8 cellular contexts compared by ENCODE assay signal in the genomic region with DNA sequence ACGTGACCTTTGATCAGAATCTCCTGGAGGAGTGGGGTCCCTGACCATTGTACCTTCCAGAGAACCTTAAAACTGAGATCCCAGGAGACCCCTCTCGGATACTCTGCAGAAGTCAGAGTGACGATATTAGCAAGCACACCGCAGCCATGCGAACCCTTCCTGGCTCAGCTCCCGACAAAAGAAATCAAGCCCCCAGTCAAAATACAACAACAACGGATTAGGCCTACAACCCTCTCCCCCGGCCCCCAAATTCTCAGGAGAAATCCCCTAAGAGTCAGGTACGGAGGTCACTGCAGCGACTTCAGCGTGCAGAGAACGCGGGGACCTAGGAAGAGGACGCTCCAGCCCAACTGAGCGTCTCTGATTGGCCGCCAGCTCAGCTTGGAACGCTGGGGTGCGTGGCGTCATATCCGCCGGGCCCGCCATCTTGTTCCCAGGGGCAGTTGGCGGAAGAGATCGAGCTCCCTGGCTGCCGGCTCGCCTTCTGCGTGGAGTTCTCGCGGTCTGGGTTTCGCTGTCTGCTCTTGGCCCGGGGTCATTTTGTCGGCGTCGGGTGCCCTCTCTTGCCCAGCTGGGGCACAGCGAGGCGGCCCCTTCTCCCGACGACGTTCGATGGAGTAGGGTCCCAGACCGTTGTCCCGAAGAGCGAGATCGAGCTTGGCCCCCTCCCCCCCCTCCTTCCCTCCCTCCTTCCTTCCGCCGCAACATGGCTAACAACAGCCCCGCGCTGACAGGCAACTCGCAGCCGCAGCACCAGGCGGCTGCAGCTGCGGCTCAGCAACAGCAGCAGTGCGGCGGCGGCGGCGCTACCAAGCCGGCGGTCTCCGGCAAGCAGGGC. TPM values are rescaled to one million over a fixed set of nuclear protein-coding genes. Genes with fewer than 3 reads are reported as not detected.
DNase-seq lines count a peak whose midpoint lies in the region; ATAC-seq and TF ChIP-seq lines count a peak whose summit lies in the region.

A gene with protein sequence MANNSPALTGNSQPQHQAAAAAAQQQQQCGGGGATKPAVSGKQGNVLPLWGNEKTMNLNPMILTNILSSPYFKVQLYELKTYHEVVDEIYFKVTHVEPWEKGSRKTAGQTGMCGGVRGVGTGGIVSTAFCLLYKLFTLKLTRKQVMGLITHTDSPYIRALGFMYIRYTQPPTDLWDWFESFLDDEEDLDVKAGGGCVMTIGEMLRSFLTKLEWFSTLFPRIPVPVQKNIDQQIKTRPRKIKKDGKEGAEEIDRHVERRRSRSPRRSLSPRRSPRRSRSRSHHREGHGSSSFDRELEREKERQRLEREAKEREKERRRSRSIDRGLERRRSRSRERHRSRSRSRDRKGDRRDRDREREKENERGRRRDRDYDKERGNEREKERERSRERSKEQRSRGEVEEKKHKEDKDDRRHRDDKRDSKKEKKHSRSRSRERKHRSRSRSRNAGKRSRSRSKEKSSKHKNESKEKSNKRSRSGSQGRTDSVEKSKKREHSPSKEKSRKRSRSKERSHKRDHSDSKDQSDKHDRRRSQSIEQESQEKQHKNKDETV (plus strand): TSS at position 425 of the 838 bp plus-strand sequence. CDS start 282 bp downstream, at position 707.

- POLR2A ChIA-PET in naive thymus-derived CD8-positive, alpha-beta T cell (lab: Charles Lee), result interaction anchor here (0.6 to 5.6 kb wide), 44 partner anchors 9 to 1647 kb away, joined by 3 to 366 read pairs (median 6); a partner anchor contains a TSS

- peak within 1 kb of the TSS; percentile 82 for H2AFZ ChIP-seq in fibroblast of lung (ENCODE audit: low read length)

- peak within 1 kb of the TSS; percentile 99 for H3K4me2 ChIP-seq in fibroblast of lung (ENCODE audit: extremely low read depth, insufficient read depth, low read length)

- peak within 1 kb of the TSS; percentile 87 to 100 (median 96) for H3K4me3 Mint-ChIP-seq in naive thymus-derived CD8-positive, alpha-beta T cell

- peak within 1 kb of the TSS; percentile 85 to 98 (median 93) for H3K4me3 ChIP-seq in fibroblast of lung (replicated peaks in 1 of 4; ENCODE audit: control extremely low read depth in 1 of 4, insufficient read depth in 1 of 4, low read depth in 3 of 4, low read length in 4 of 4)

- H3K27ac ChIP-seq in KOPT-K1 (ENCODE audit: low read depth, low read length, poor library complexity, severe bottlenecking) (peak within 1 kb of the TSS; percentile 94), fibroblast of lung (ENCODE audit: insufficient read depth, low read length) (peak within 1 kb of the TSS; percentile 96)

- H3K27me3 Mint-ChIP-seq in naive thymus-derived CD8-positive, alpha-beta T cell, result no peaks in the 10 kb centered on the region

- peak; percentile 91 for ATAC-seq in GM21786 (IDR thresholded peaks at IDR 0.05; ENCODE audit: unreplicated experiment)
- peak; percentile 81 to 84 for ATAC-seq in naive thymus-derived CD8-positive, alpha-beta T cell

- no peaks in the 10 kb centered on the region for H3K9me3 ChIP-seq in KOPT-K1 (ENCODE audit: insufficient read depth, low read length, poor library complexity, severe bottlenecking)
- no peaks in the 10 kb centered on the region for H3K9me3 ChIP-seq in fibroblast of lung (ENCODE audit: control insufficient read depth, insufficient read depth, low read depth, low read length)

- H3K4me1 Mint-ChIP-seq in naive thymus-derived CD8-positive, alpha-beta T cell, result peaks cover 18 to 50% (median 41%) of the 10 kb centered on the region in 4 donors

- peaks cover 0 to 34% (median 17%) of the 10 kb centered on the region in 3 donors for H3K36me3 Mint-ChIP-seq in naive thymus-derived CD8-positive, alpha-beta T cell

- no peaks in the 10 kb centered on the region for H3K4me1 ChIP-seq in fibroblast of lung (ENCODE audit: control insufficient read depth, extremely low read depth, insufficient read depth, low read length)

- H3K9me3 Mint-ChIP-seq in naive thymus-derived CD8-positive, alpha-beta T cell, result no peaks in the 10 kb centered on the region

- no peak for TF ChIP-seq CTCF in fibroblast of lung (conservative IDR thresholded peaks at IDR 0.05 in 1 of 2, IDR thresholded peaks at IDR 0.05 in 1 of 2; ENCODE audit: low read depth in 1 of 2, low read length in 2 of 2)

- peak within 1 kb of the TSS; percentile 95 to 99 (median 98) for H3K27ac Mint-ChIP-seq in naive thymus-derived CD8-positive, alpha-beta T cell

- H3K36me3 ChIP-seq in KOPT-K1 (ENCODE audit: insufficient read depth, low read length) (peaks cover 28% of the 10 kb centered on the region), fibroblast of lung (ENCODE audit: control insufficient read depth, insufficient read depth, low read length) (peaks cover 6% of the 10 kb centered on the region)

- peak; percentile 86 for DNase-seq in DMS79 treated with DMSO at 0.1 percent for 48 hours (lab: John Stamatoyannopoulos, UW)
- DNase-seq in RPMI7951 (ENCODE audit: low read depth), result peak; percentile 91
- peak; percentile 87 to 88 for DNase-seq in activated T-helper 1 cell treated with anti-CD3 and anti-CD28 coated beads, Interleukin-2, amount 50 U/mL, for 16 hours (ENCODE audit: low read depth in 1 of 2, low spot score in 1 of 2)
- peak; percentile 90 for DNase-seq in fibroblast of lung (ENCODE audit: low read depth in 2 of 2)
- peak; percentile 88 to 96 (median 93) for DNase-seq in naive thymus-derived CD8-positive, alpha-beta T cell
- DNase-seq in stimulated activated naive CD4-positive, alpha-beta T cell (lab: John Stamatoyannopoulos, UW), result peak; percentile 91 to 98 (median 94)

- H3K79me2 ChIP-seq in fibroblast of lung (ENCODE audit: control insufficient read depth, insufficient read depth, low read length), result peaks cover 57% of the 10 kb centered on the region

- peak within 1 kb of the TSS; percentile 91 for H3K9ac ChIP-seq in fibroblast of lung (ENCODE audit: insufficient read depth, low read length)

- H3K27me3 ChIP-seq in fibroblast of lung (ENCODE audit: control insufficient read depth, insufficient read depth, low read length), result no peaks in the 10 kb centered on the region

- no peaks in the 10 kb centered on the region for H4K20me1 ChIP-seq in fibroblast of lung (ENCODE audit: control insufficient read depth, extremely low read depth, insufficient read depth, low read length)

RNA-seq across cellular contexts. Expression of the gene that starts here (rescaled TPM):
- 13.7 and 16.0 TPM in 2 replicates for total RNA-seq in RPMI7951 (2014; rRNA removed; shearing (Covaris generic))
- total RNA-seq in fibroblast of lung, result 11.6 and 17.8 TPM in 2 replicates
- polyA plus RNA-seq in fibroblast of lung, result 27.2 and 28.8 TPM in 2 replicates
- 25.0 and 26.1 TPM in 2 replicates for polyA plus RNA-seq in fibroblast of lung (2012)
- polyA minus RNA-seq in fibroblast of lung (ENCODE audit: low replicate concordance), result 4.1 and 6.8 TPM in 2 replicates
- total RNA-seq in naive thymus-derived CD8-positive, alpha-beta T cell, result 100 to 1,000 TPM; 146 TPM
- polyA plus RNA-seq in naive thymus-derived CD8-positive, alpha-beta T cell, result 10 to 100 TPM; 18.9 to 21.7 (median 19.1) TPM

Comparison
In these comparisons a context has a peak if more than half of its experiments do, and no peak if none do; other contexts are left out.
1. Peak in every context shown above with its lines: DNase-seq, ATAC-seq, H3K4me3 ChIP-seq and H3K27ac ChIP-seq.